ENCODE assay signal across 33 cellular contexts in genomic region chr7:48402721-48403120, GRCh38.
"Had no signal": no experiment of that assay in that cellular context is flagged by ENCODE, and none has a peak within 500 bp of the region (broad histone marks: within the 10 kb centered on the region; RNA-seq: fewer than 3 reads in every experiment).

No MANE protein-coding gene starts in this region.

- H3K27ac ChIP-seq: brain microvascular endothelial cell, esophagus squamous epithelium, gastroesophageal sphincter, heart right ventricle had no signal

- H3K9me3 Mint-ChIP-seq: activated CD4-positive, alpha-beta memory T cell treated with anti-CD3 and anti-CD28 coated beads for 36 hours; activated CD4-positive, alpha-beta T cell treated with anti-CD3 and anti-CD28 coated beads, Interleukin-2, amount 10 ng/mL, durations not matched to agents 24 days and 14 days; activated naive CD4-positive, alpha-beta T cell treated with anti-CD3 and anti-CD28 coated beads, Interleukin-2, amount 10 ng/mL, durations not matched to agents 7 days and 5 days; activated T-helper 1 cell treated with anti-CD3 and anti-CD28 coated beads, Interleukin-12 subunit alpha, Interleukin-12 subunit beta, Interleukin-2, Interleukin-4 antibody, amounts not matched to agents 30 ng/mL and 10 ng/mL and 1 ng/mL, durations not matched to agents 14 hours and 24 hours and 36 hours; activated T-helper 2 cell treated with anti-CD3 and anti-CD28 coated beads, Interferon-gamma antibody, Interleukin-2, Interleukin-4, amounts not matched to agents 10 μg/mL and 5 μg/mL and 100 μg/mL, durations not matched to agents 14 hours and 24 hours and 36 hours; effector memory CD8-positive, alpha-beta T cell; T-cell; T-helper 1 cell treated with Interleukin-12 subunit alpha and Interleukin-12 subunit beta and Interleukin-4 antibody, amounts not matched to agents 30 μg/mL and 1 μg/mL, for 36 hours had no signal

- DNase-seq: activated CD4-positive, alpha-beta memory T cell treated with anti-CD3 and anti-CD28 coated beads for 36 hours; activated CD4-positive, alpha-beta T cell treated with anti-CD3 and anti-CD28 coated beads for 36 hours; activated CD4-positive, alpha-beta T cell treated with anti-CD3 and anti-CD28 coated beads, Interleukin-2, amount 10 ng/mL, durations not matched to agents 24 days and 14 days; activated CD4-positive, CD25-positive, alpha-beta regulatory T cell; activated CD4-positive, CD25-positive, alpha-beta regulatory T cell treated with anti-CD3 and anti-CD28 coated beads, Interleukin-2, amount 50 U/mL, for 72 hours; activated CD8-positive, alpha-beta memory T cell treated with anti-CD3 and anti-CD28 coated beads, Interleukin-2, amount 10 ng/mL, durations not matched to agents 7 days and 5 days; activated CD8-positive, alpha-beta memory T cell treated with anti-CD3 and anti-CD28 coated beads, Interleukin-2, amount 50 U/mL, for 4 hours; activated CD8-positive, alpha-beta T cell treated with anti-CD3 and anti-CD28 coated beads, Interleukin-2, amount 10 ng/mL, durations not matched to agents 7 days and 5 days; activated effector memory CD4-positive, alpha-beta T cell treated with anti-CD3 and anti-CD28 coated beads, Interleukin-2, amount 50 U/mL, for 16 hours; activated naive CD4-positive, alpha-beta T cell treated with anti-CD3 and anti-CD28 coated beads, Interleukin-2, amount 10 ng/mL, durations not matched to agents 7 days and 5 days; activated T-cell treated with anti-CD3 and anti-CD28 coated beads, Interleukin-2, amount 50 U/mL, for 1 hour; activated T-cell treated with anti-CD3 and anti-CD28 coated beads, Interleukin-2, amount 50 U/mL, for 48 hours; amniotic stem cell; anterior cingulate cortex; brain microvascular endothelial cell; caudate nucleus; cortex of kidney; dermis blood vessel endothelial cell; effector CD4-positive, alpha-beta T cell; effector memory CD8-positive, alpha-beta T cell; erythroblast; esophagus squamous epithelium; foreskin melanocyte; heart right ventricle; T-cell; T1000 had no signal

- H3K27me3 ChIP-seq: brain microvascular endothelial cell, esophagus squamous epithelium, gastroesophageal sphincter had no signal

- H3K27ac Mint-ChIP-seq: activated CD4-positive, alpha-beta memory T cell treated with anti-CD3 and anti-CD28 coated beads for 36 hours; activated CD4-positive, alpha-beta T cell treated with anti-CD3 and anti-CD28 coated beads for 36 hours; activated CD4-positive, alpha-beta T cell treated with anti-CD3 and anti-CD28 coated beads, Interleukin-2, amount 10 ng/mL, durations not matched to agents 24 days and 14 days; activated CD8-positive, alpha-beta memory T cell treated with anti-CD3 and anti-CD28 coated beads, Interleukin-2, amount 10 ng/mL, durations not matched to agents 7 days and 5 days; activated CD8-positive, alpha-beta T cell treated with anti-CD3 and anti-CD28 coated beads, Interleukin-2, amount 10 ng/mL, durations not matched to agents 7 days and 5 days; activated naive CD4-positive, alpha-beta T cell treated with anti-CD3 and anti-CD28 coated beads, Interleukin-2, amount 10 ng/mL, durations not matched to agents 7 days and 5 days; activated naive CD8-positive, alpha-beta T cell; activated T-helper 1 cell treated with anti-CD3 and anti-CD28 coated beads, Interleukin-12 subunit alpha, Interleukin-12 subunit beta, Interleukin-2, Interleukin-4 antibody, amounts not matched to agents 30 ng/mL and 10 ng/mL and 1 ng/mL, durations not matched to agents 14 hours and 24 hours and 36 hours; activated T-helper 2 cell treated with anti-CD3 and anti-CD28 coated beads, Interferon-gamma antibody, Interleukin-2, Interleukin-4, amounts not matched to agents 10 μg/mL and 5 μg/mL and 100 μg/mL, durations not matched to agents 14 hours and 24 hours and 36 hours; effector memory CD8-positive, alpha-beta T cell; T-cell; T-helper 1 cell treated with Interleukin-12 subunit alpha and Interleukin-12 subunit beta and Interleukin-4 antibody, amounts not matched to agents 30 μg/mL and 1 μg/mL, for 36 hours had no signal

- H3K36me3 Mint-ChIP-seq: activated CD4-positive, alpha-beta memory T cell treated with anti-CD3 and anti-CD28 coated beads for 36 hours; activated CD8-positive, alpha-beta memory T cell treated with anti-CD3 and anti-CD28 coated beads, Interleukin-2, amount 10 ng/mL, durations not matched to agents 7 days and 5 days; activated naive CD4-positive, alpha-beta T cell treated with anti-CD3 and anti-CD28 coated beads, Interleukin-2, amount 10 ng/mL, durations not matched to agents 7 days and 5 days; activated naive CD8-positive, alpha-beta T cell; T-cell had no signal

- H3K36me3 ChIP-seq: brain microvascular endothelial cell, esophagus squamous epithelium, gastroesophageal sphincter, heart right ventricle had no signal

- H3K27me3 Mint-ChIP-seq: activated CD4-positive, alpha-beta T cell treated with anti-CD3 and anti-CD28 coated beads for 36 hours; activated CD4-positive, alpha-beta T cell treated with anti-CD3 and anti-CD28 coated beads, Interleukin-2, amount 10 ng/mL, durations not matched to agents 24 days and 14 days; activated CD8-positive, alpha-beta memory T cell treated with anti-CD3 and anti-CD28 coated beads, Interleukin-2, amount 10 ng/mL, durations not matched to agents 7 days and 5 days; activated naive CD4-positive, alpha-beta T cell treated with anti-CD3 and anti-CD28 coated beads, Interleukin-2, amount 10 ng/mL, durations not matched to agents 7 days and 5 days; activated naive CD8-positive, alpha-beta T cell; effector memory CD8-positive, alpha-beta T cell; T-cell had no signal

- H3K4me1 ChIP-seq: esophagus squamous epithelium, gastroesophageal sphincter, heart right ventricle had no signal

- H3K4me3 ChIP-seq: esophagus squamous epithelium, gastroesophageal sphincter, heart right ventricle had no signal

- H3K4me3 Mint-ChIP-seq: activated CD4-positive, alpha-beta memory T cell treated with anti-CD3 and anti-CD28 coated beads for 36 hours; activated CD4-positive, alpha-beta T cell treated with anti-CD3 and anti-CD28 coated beads for 36 hours; activated CD4-positive, alpha-beta T cell treated with anti-CD3 and anti-CD28 coated beads, Interleukin-2, amount 10 ng/mL, durations not matched to agents 24 days and 14 days; activated CD8-positive, alpha-beta memory T cell treated with anti-CD3 and anti-CD28 coated beads, Interleukin-2, amount 10 ng/mL, durations not matched to agents 7 days and 5 days; activated CD8-positive, alpha-beta T cell treated with anti-CD3 and anti-CD28 coated beads, Interleukin-2, amount 10 ng/mL, durations not matched to agents 7 days and 5 days; activated naive CD4-positive, alpha-beta T cell treated with anti-CD3 and anti-CD28 coated beads, Interleukin-2, amount 10 ng/mL, durations not matched to agents 7 days and 5 days; activated naive CD8-positive, alpha-beta T cell; activated T-helper 1 cell treated with anti-CD3 and anti-CD28 coated beads, Interleukin-12 subunit alpha, Interleukin-12 subunit beta, Interleukin-2, Interleukin-4 antibody, amounts not matched to agents 30 ng/mL and 10 ng/mL and 1 ng/mL, durations not matched to agents 14 hours and 24 hours and 36 hours; effector memory CD8-positive, alpha-beta T cell; T-cell; T-helper 1 cell treated with Interleukin-12 subunit alpha and Interleukin-12 subunit beta and Interleukin-4 antibody, amounts not matched to agents 30 μg/mL and 1 μg/mL, for 36 hours had no signal

- H3K4me1 Mint-ChIP-seq: activated CD4-positive, alpha-beta T cell treated with anti-CD3 and anti-CD28 coated beads for 36 hours; activated CD4-positive, alpha-beta T cell treated with anti-CD3 and anti-CD28 coated beads, Interleukin-2, amount 10 ng/mL, durations not matched to agents 24 days and 14 days; activated CD8-positive, alpha-beta memory T cell treated with anti-CD3 and anti-CD28 coated beads, Interleukin-2, amount 10 ng/mL, durations not matched to agents 7 days and 5 days; activated naive CD4-positive, alpha-beta T cell treated with anti-CD3 and anti-CD28 coated beads, Interleukin-2, amount 10 ng/mL, durations not matched to agents 7 days and 5 days; T-cell had no signal

- H3K9me3 ChIP-seq: esophagus squamous epithelium, gastroesophageal sphincter, heart right ventricle had no signal

- FAIRE-seq: astrocyte, colon had no signal

- ATAC-seq: activated CD4-positive, alpha-beta T cell treated with anti-CD3 and anti-CD28 coated beads for 36 hours; activated CD8-positive, alpha-beta memory T cell treated with anti-CD3 and anti-CD28 coated beads, Interleukin-2, amount 10 ng/mL, durations not matched to agents 7 days and 5 days; activated CD8-positive, alpha-beta T cell treated with anti-CD3 and anti-CD28 coated beads, Interleukin-2, amount 10 ng/mL, durations not matched to agents 7 days and 5 days; effector memory CD8-positive, alpha-beta T cell; gastroesophageal sphincter; heart right ventricle; T-cell had no signal
